ENCODE assay signal across 8 cellular contexts in genomic region chr2:37768491-37768925, GRCh38.
DNase-seq lines count a peak whose midpoint lies in the region.

No MANE protein-coding gene starts in this region.

- DNase-seq in ACHN: peak; percentile 92
- DNase-seq in LHCN-M2 (ENCODE audit: low read depth): peak; percentile 100
- DNase-seq in dedifferentiated amniotic fluid mesenchymal stem cell (ENCODE audit: extremely low spot score): peak; percentile 93
- DNase-seq in myocyte (ENCODE audit: low read depth): peak; percentile 99
- no peak for DNase-seq in cerebellar cortex (ENCODE audit: low spot score)
- no peak for DNase-seq in nucleus accumbens (lab: John Stamatoyannopoulos, UW)
- no peak for DNase-seq in activated naive CD4-positive, alpha-beta T cell treated with anti-CD3 and anti-CD28 coated beads, Interleukin-2, amount 50 U/mL, for 16 hours
- DNase-seq in NCI-H146 treated with DMSO at 0.1 percent for 48 hours (lab: John Stamatoyannopoulos, UW; ENCODE audit: unreplicated experiment): no peak

- in situ Hi-C loops in ACHN (cut with HindIII; ENCODE audit: low pct_ligation_motif_present, low pct_unique_long_range_greater_than_20kb, low sequenced_read_pairs): no loop called here

Comparison
In these comparisons a context has a peak if more than half of its experiments do, and no peak if none do; other contexts are left out.
1. DNase-seq: peak in ACHN (single experiment), LHCN-M2 (single experiment), dedifferentiated amniotic fluid mesenchymal stem cell (single experiment) and myocyte (single experiment); none in cerebellar cortex (single experiment), nucleus accumbens (0 of 56), activated naive CD4-positive, alpha-beta T cell treated with anti-CD3 and anti-CD28 coated beads, Interleukin-2, amount 50 U/mL, for 16 hours (single experiment) and NCI-H146 treated with DMSO at 0.1 percent for 48 hours (single experiment).